In genomic region chr6:56370127-56370540, GRCh38 we compare ENCODE assay signal across 8 cellular contexts.
A peak's percentile ranks its signal among the peaks of the same experiment; 100 is the strongest.
DNase-seq lines count a peak whose midpoint lies in the region; ATAC-seq, FAIRE-seq and TF ChIP-seq lines count a peak whose summit lies in the region.

No MANE protein-coding gene starts in this region.

- H4K91ac ChIP-seq in IMR-90 (ENCODE audit: insufficient read depth, low read depth, low read length): peak overlapping the region; percentile 34; the same call in 1 of the 2 replicates

- peak overlapping the region; percentile 2 for H2AFZ ChIP-seq in IMR-90 (replicated peaks; ENCODE audit: low read length, poor library complexity)

- in situ Hi-C loops in IMR-90 (cut with MboI; ENCODE audit: low sequenced_read_pairs): loop anchor here (25.0 kb wide), 1 partner anchor 492 kb away; no protein-coding TSS in a partner anchor

- H2BK20ac ChIP-seq in IMR-90 (ENCODE audit: low read depth, low read length): 0 out of 2 replicates have a peak overlapping the region, but pooled peaks have one; percentile 32

- peak overlapping the region; percentile 6 for H3K14ac ChIP-seq in IMR-90 (replicated peaks; ENCODE audit: low read depth, low read length)

- H3K4me2 ChIP-seq in IMR-90 (ENCODE audit: low read depth, low read length): no peak overlapping the region; the same call in 1 of the 2 replicates

- H3K9me3 ChIP-seq in IMR-90 (ENCODE audit: control insufficient read depth, insufficient read depth, low read length): no peaks in the 10 kb centered on the region
- H3K9me3 ChIP-seq in breast epithelium: no peaks in the 10 kb centered on the region
- no peaks in the 10 kb centered on the region for H3K9me3 ChIP-seq in kidney (ENCODE audit: control insufficient read depth in 1 of 2, low read length in 2 of 2)
- H3K9me3 ChIP-seq in tibial artery: no peaks in the 10 kb centered on the region

- BruUV-seq in IMR-90 (replicated peaks; lab: Mats Ljungman, UMichigan): no TSS peak

- peak overlapping the region in 1 of 2 experiments; percentile 57; a peak in 1 of 4 replicates for H4K8ac ChIP-seq in IMR-90 (ENCODE audit: low read depth in 2 of 2, low read length in 2 of 2)

- H3K23ac ChIP-seq in IMR-90 (ENCODE audit: low read depth, low read length): no peak overlapping the region

- peak overlapping the region; percentile 23 for H2BK120ac ChIP-seq in IMR-90 (ENCODE audit: low read depth, low read length)

- no peak overlapping the region for H2AK9ac ChIP-seq in IMR-90 (replicated peaks; ENCODE audit: low read depth, low read length, poor library complexity)

- H3K4me3 ChIP-seq in IMR-90 (ENCODE audit: insufficient read depth, low read depth, low read length) (no peak overlapping the region), breast epithelium (peak overlapping the region in 1 of 3 donors; percentile 27), kidney (ENCODE audit: low read length in 2 of 2) (peak overlapping the region in 1 of 2 donors; percentile 7), tibial artery (peak overlapping the region in 1 of 2 donors; percentile 27)

- POLR2A ChIA-PET in IMR-90 (lab: Charles Lee; ENCODE audit: unreplicated experiment): no interaction called here

- H3K9me1 ChIP-seq in IMR-90 (ENCODE audit: insufficient read depth, low read length): peaks cover 4% of the 10 kb centered on the region

- H3K36me3 ChIP-seq in IMR-90 (ENCODE audit: control insufficient read depth, insufficient read depth, low read length): no peaks in the 10 kb centered on the region
- H3K36me3 ChIP-seq in breast epithelium: no peaks in the 10 kb centered on the region
- no peaks in the 10 kb centered on the region for H3K36me3 ChIP-seq in kidney (ENCODE audit: control insufficient read depth in 1 of 2, insufficient read depth in 2 of 2, low read length in 2 of 2)
- H3K36me3 ChIP-seq in tibial artery: no peaks in the 10 kb centered on the region

- TF ChIP-seq CTCF in IMR-90 (conservative IDR thresholded peaks at IDR 0.05; ENCODE audit: low read depth, low read length) (no peak), breast epithelium (IDR thresholded peaks at IDR 0.05) (peak; percentile 63 to 75 (median 68)), kidney (IDR thresholded peaks at IDR 0.05; ENCODE audit: borderline replicate concordance, extremely low read depth, insufficient read depth) (peak; percentile 69), tibial artery (IDR thresholded peaks at IDR 0.05) (peak; percentile 62 to 73)

- no peak for ATAC-seq in IMR-90 (ENCODE audit: low read depth)
- ATAC-seq in HG02970 (IDR thresholded peaks at IDR 0.05; ENCODE audit: low FRiP score, unreplicated experiment): no peak
- ATAC-seq in HG03095 (IDR thresholded peaks at IDR 0.05; ENCODE audit: unreplicated experiment): no peak

- 0 out of 2 replicates have a peak, but pooled peaks cover 2% of the 10 kb centered on the region for H4K20me1 ChIP-seq in IMR-90 (ENCODE audit: insufficient read depth, low read length)

- DNase-seq in IMR-90 (no peak), breast epithelium (ENCODE audit: low spot score in 2 of 2) (peak; percentile 70 to 72), kidney (peak; percentile 82), tibial artery (peak; percentile 78 to 86), MV-4-11 (lab: John Stamatoyannopoulos, UW) (no peak)
- DNase-seq in activated CD8-positive, alpha-beta memory T cell treated with anti-CD3 and anti-CD28 coated beads, Interleukin-2, amount 50 U/mL, for 48 hours: no peak

- dilution Hi-C loops in IMR-90 (cut with HindIII; ENCODE audit: low sequenced_read_pairs, unreplicated experiment): loop anchor here (25.0 kb wide), 1 partner anchor 217 kb away; no protein-coding TSS in a partner anchor

- peak overlapping the region; percentile 63 for H3K27ac ChIP-seq in IMR-90 (ENCODE audit: insufficient read depth, low read length)
- H3K27ac ChIP-seq in breast epithelium: peak overlapping the region; percentile 80 to 88
- peak overlapping the region; percentile 59 to 69 for H3K27ac ChIP-seq in kidney (ENCODE audit: low read depth in 2 of 2, low read length in 2 of 2)
- H3K27ac ChIP-seq in tibial artery: peak overlapping the region; percentile 69 to 81

- intact Hi-C loops in IMR-90 (cut with micrococcal nuclease): loop anchor here (5.0 kb wide), 1 partner anchor 82 kb away; no protein-coding TSS in a partner anchor
- intact Hi-C loops in breast epithelium (cut with DNase I; ENCODE audit: low total_unique reads): no loop called here
- intact Hi-C loops in kidney (cut with DNase I): no loop called here
- intact Hi-C loops in tibial artery (cut with DNase I; ENCODE audit: low total_unique reads): no loop called here

- TF ChIP-seq RAD21 in IMR-90 (IDR thresholded peaks at IDR 0.05; ENCODE audit: low read length): no peak

- no peak overlapping the region for H3K56ac ChIP-seq in IMR-90 (ENCODE audit: extremely low read depth, insufficient read depth, low read length)

- H3K4ac ChIP-seq in IMR-90 (ENCODE audit: low read depth, low read length): peak overlapping the region; percentile 5; the same call in 1 of the 2 replicates

- H4K5ac ChIP-seq in IMR-90 (ENCODE audit: low read depth, low read length): no peak overlapping the region

- H2BK15ac ChIP-seq in IMR-90 (ENCODE audit: low read depth, low read length): peak overlapping the region; percentile 18; the same call in 1 of the 3 replicates

- H3K79me1 ChIP-seq in IMR-90 (ENCODE audit: low read depth in 1 of 2, low read length in 2 of 2): no peaks in the 10 kb centered on the region

- peak overlapping the region; percentile 34 for H3K18ac ChIP-seq in IMR-90 (ENCODE audit: low read depth, low read length)

- TF ChIP-seq POLR2A in IMR-90 (IDR thresholded peaks at IDR 0.05; ENCODE audit: low read depth, low read length) (no peak), breast epithelium (IDR thresholded peaks at IDR 0.05) (no peak)

- H2BK5ac ChIP-seq in IMR-90 (ENCODE audit: low read depth, low read length, poor library complexity, severe bottlenecking): peak overlapping the region; percentile 65

- H3K27me3 ChIP-seq in IMR-90 (ENCODE audit: control insufficient read depth, insufficient read depth, low read length): no peaks in the 10 kb centered on the region
- H3K27me3 ChIP-seq in breast epithelium: no peaks in the 10 kb centered on the region
- H3K27me3 ChIP-seq in tibial artery: no peaks in the 10 kb centered on the region

- H3K4me1 ChIP-seq in IMR-90 (ENCODE audit: control insufficient read depth, insufficient read depth, low read length) (peaks cover 9% of the 10 kb centered on the region), breast epithelium (peaks cover 5 to 8% of the 10 kb centered on the region in 2 donors), kidney (ENCODE audit: control insufficient read depth in 1 of 2, insufficient read depth in 1 of 2, low read depth in 1 of 2, low read length in 2 of 2) (peaks cover 17 to 23% of the 10 kb centered on the region in 2 donors), tibial artery (peaks cover 0 to 70% (median 40%) of the 10 kb centered on the region in 4 donors)

- WGBS in IMR-90 (ENCODE audit: extremely low coverage in 2 of 2, insufficient read length in 1 of 2), 2 experiments: 69% methylated on average over 5 of the region's 10 CpGs; no CpG with 5 or more reads in 1 of the 2 experiments

- CTCF ChIA-PET in IMR-90 (lab: Yijun Ruan, JAX): interaction anchor here (0.7 to 1.1 kb wide), 2 partner anchors 171 to 223 kb away, joined by 3 read pairs; no protein-coding TSS in a partner anchor

- H2AK5ac ChIP-seq in IMR-90 (ENCODE audit: low read depth, low read length): no peak overlapping the region

- no peak for FAIRE-seq in kidney (lab: Jason Lieb, UNC)

- H3K9ac ChIP-seq in IMR-90 (ENCODE audit: low read depth, low read length): no peak overlapping the region
- H3K9ac ChIP-seq in kidney (ENCODE audit: low read length in 2 of 2): no peak overlapping the region

TF ChIP-seq in IMR-90, 13 proteins besides CTCF, POLR2A, EP300 and RAD21:
- no peak for TF ChIP-seq RCOR1 (IDR thresholded peaks at IDR 0.05; ENCODE audit: insufficient replicate concordance, low read length)
- no peak for TF ChIP-seq CHD1 (IDR thresholded peaks at IDR 0.05; ENCODE audit: low read depth, low read length)
- no peak; the same call in 1 of the 2 replicates for TF ChIP-seq MAFK (IDR thresholded peaks at IDR 0.05; ENCODE audit: low read depth, low read length)
- TF ChIP-seq SMC3 (IDR thresholded peaks at IDR 0.05; ENCODE audit: low read depth, low read length): no peak
- TF ChIP-seq USF2 (IDR thresholded peaks at IDR 0.05; ENCODE audit: low read depth, low read length): no peak
- no peak for TF ChIP-seq BHLHE40 (IDR thresholded peaks at IDR 0.05; ENCODE audit: low read depth, low read length)
- no peak for TF ChIP-seq MXI1 (IDR thresholded peaks at IDR 0.05; ENCODE audit: borderline replicate concordance, low read depth, low read length)
- no peak for TF ChIP-seq MAZ (IDR thresholded peaks at IDR 0.05; ENCODE audit: borderline replicate concordance, low read depth, low read length)
- TF ChIP-seq NFE2L2 (IDR thresholded peaks at IDR 0.05; ENCODE audit: low read depth, low read length): no peak
- no peak for TF ChIP-seq ELK1 (IDR thresholded peaks at IDR 0.05; ENCODE audit: borderline replicate concordance, low read depth, low read length)
- no peak for TF ChIP-seq CEBPB (IDR thresholded peaks at IDR 0.05; ENCODE audit: low read depth, low read length)
- no peak for TF ChIP-seq FOS (IDR thresholded peaks at IDR 0.05; ENCODE audit: low read depth, low read length)
- TF ChIP-seq RFX5 (IDR thresholded peaks at IDR 0.05; ENCODE audit: low read depth, low read length): no peak

Comparison
In these comparisons a context has a peak if more than half of its experiments do, and no peak if none do; other contexts are left out.
1. DNase-seq: peak in breast epithelium (2 of 2), kidney (single experiment) and tibial artery (2 of 2); none in IMR-90 (single experiment), activated CD8-positive, alpha-beta memory T cell treated with anti-CD3 and anti-CD28 coated beads, Interleukin-2, amount 50 U/mL, for 48 hours (single experiment) and MV-4-11 (single experiment).
2. Peak in every context shown above with its lines, with median percentiles within 50 percentile points of each other: H3K27ac ChIP-seq.